ENCODE assay signal across 9 cellular contexts in the genomic region with DNA sequence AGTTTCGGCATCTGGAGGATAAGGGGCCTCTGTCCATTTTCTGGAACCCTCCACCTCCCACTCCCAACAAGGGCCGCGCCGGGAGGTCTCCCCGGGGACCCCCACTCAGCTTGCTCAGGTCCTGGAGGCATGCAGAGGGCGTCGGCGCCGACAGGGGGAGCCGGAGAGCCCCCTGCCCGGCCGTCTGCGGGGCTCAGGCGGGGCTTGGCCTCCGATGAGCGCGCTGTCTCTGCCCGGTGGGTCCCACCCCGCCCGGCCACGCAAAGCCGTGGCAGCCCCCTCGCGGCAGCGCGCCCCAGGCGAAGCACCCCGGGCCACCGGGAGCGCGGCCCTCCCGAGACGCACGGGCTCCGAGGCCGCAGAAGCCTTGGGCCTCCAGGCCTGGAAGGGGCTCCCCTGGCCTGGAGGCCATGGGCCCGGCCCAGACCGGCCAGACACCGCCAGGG.
DNase-seq lines count a peak whose midpoint lies in the region; ATAC-seq and TF ChIP-seq lines count a peak whose summit lies in the region.
"Had no signal": no experiment of that assay in that cellular context is flagged by ENCODE, and none has a peak within 500 bp of the region (broad histone marks: within the 10 kb centered on the region; RNA-seq: fewer than 3 reads in every experiment).

No MANE protein-coding gene starts in this region.

- H3K27me3 ChIP-seq in DND-41 (ENCODE audit: insufficient read depth, low read length, poor library complexity) (peaks cover 2% of the 10 kb centered on the region), HUES6 (ENCODE audit: control insufficient read depth, insufficient read depth, low read length) (peaks cover 77% of the 10 kb centered on the region)

- H3K27me3 Mint-ChIP-seq in endothelial cell (ENCODE audit: unreplicated experiment) = peaks cover 24% of the 10 kb centered on the region
- peaks cover 83% of the 10 kb centered on the region for H3K27me3 Mint-ChIP-seq in nephron progenitor cell (ENCODE audit: low read depth, poor library complexity)

- H4K20me1 ChIP-seq in DND-41 (ENCODE audit: insufficient read depth, low read length) = no peaks in the 10 kb centered on the region

- H3K27ac Mint-ChIP-seq in endothelial cell (ENCODE audit: unreplicated experiment) (no peak overlapping the region), nephron progenitor cell (no peak overlapping the region)
- H3K27ac Mint-ChIP-seq: dendritic cell treated with granulocyte-macrophage colony-stimulating factor and Interleukin-4, amounts not matched to agents 40 ng/mL and 50 ng/mL, for 4 days had no signal

- no peak overlapping the region for H3K27ac ChIP-seq in DND-41 (ENCODE audit: low read length)
- H3K27ac ChIP-seq in HUES6 (ENCODE audit: low read depth, low read length) = no peak overlapping the region

- H3K4me3 Mint-ChIP-seq in endothelial cell (ENCODE audit: unreplicated experiment) (no peak overlapping the region), nephron progenitor cell (no peak overlapping the region)
- H3K4me3 Mint-ChIP-seq: dendritic cell treated with granulocyte-macrophage colony-stimulating factor and Interleukin-4, amounts not matched to agents 40 ng/mL and 50 ng/mL, for 4 days had no signal

- DNase-seq in DND-41 (no peak), endothelial cell (ENCODE audit: low spot score) (peak; percentile 76), nephron progenitor cell (peak; percentile 77), T-helper 1 cell (no peak)
- no peak for DNase-seq in activated CD4-positive, alpha-beta T cell treated with anti-CD3 and anti-CD28 coated beads for 4 hours

- no peak overlapping the region for H3K4me2 ChIP-seq in DND-41 (ENCODE audit: insufficient read depth, low read length)

- peaks cover 27% of the 10 kb centered on the region for H3K4me1 Mint-ChIP-seq in endothelial cell (ENCODE audit: unreplicated experiment)
- peaks cover 36% of the 10 kb centered on the region for H3K4me1 Mint-ChIP-seq in nephron progenitor cell

- H3K9me3 ChIP-seq in DND-41 (ENCODE audit: insufficient read depth, low read length, severe bottlenecking) (no peaks in the 10 kb centered on the region), HUES6 (ENCODE audit: control insufficient read depth, insufficient read depth, low read depth, low read length) (no peaks in the 10 kb centered on the region)

- no peak overlapping the region for H3K4me3 ChIP-seq in DND-41 (ENCODE audit: low read depth in 1 of 2, low read length in 2 of 2)
- peak overlapping the region; percentile 55 for H3K4me3 ChIP-seq in HUES6 (ENCODE audit: low read depth, low read length)

- H3K9ac ChIP-seq in DND-41 (ENCODE audit: low read depth, low read length) (no peak overlapping the region), HUES6 (ENCODE audit: low read length) (no peak overlapping the region)

- ATAC-seq in DND-41 (ENCODE audit: insufficient read depth, low read depth) (no peak), GM18907 (IDR thresholded peaks at IDR 0.05; ENCODE audit: unreplicated experiment) (no peak), HG02973 (IDR thresholded peaks at IDR 0.05; ENCODE audit: unreplicated experiment) (no peak)

- H3K79me2 ChIP-seq in DND-41 (ENCODE audit: insufficient read depth, low read length) = no peaks in the 10 kb centered on the region

- H3K36me3 Mint-ChIP-seq in endothelial cell (ENCODE audit: low read depth, unreplicated experiment) (peaks cover 5% of the 10 kb centered on the region), nephron progenitor cell (ENCODE audit: low read depth) (no peaks in the 10 kb centered on the region)

- H3K36me3 ChIP-seq in DND-41 (ENCODE audit: insufficient read depth, low read length) (no peaks in the 10 kb centered on the region), HUES6 (ENCODE audit: control insufficient read depth, insufficient read depth, low read length) (no peaks in the 10 kb centered on the region)

- TF ChIP-seq CTCF in DND-41 (IDR thresholded peaks at IDR 0.05; ENCODE audit: borderline replicate concordance, extremely low read depth, low read length, poor library complexity, severe bottlenecking) (peak; percentile 8), endothelial cell (IDR thresholded peaks at IDR 0.05; ENCODE audit: unreplicated experiment) (peak; percentile 91), nephron progenitor cell (IDR thresholded peaks at IDR 0.05) (peak; percentile 89)

- no peak overlapping the region for H2AFZ ChIP-seq in DND-41 (ENCODE audit: low read depth, low read length)

- H3K9me3 Mint-ChIP-seq in endothelial cell (ENCODE audit: unreplicated experiment) = no peaks in the 10 kb centered on the region
- no peaks in the 10 kb centered on the region for H3K9me3 Mint-ChIP-seq in nephron progenitor cell
- H3K9me3 Mint-ChIP-seq: dendritic cell treated with granulocyte-macrophage colony-stimulating factor and Interleukin-4, amounts not matched to agents 40 ng/mL and 50 ng/mL, for 4 days had no signal

- H3K4me1 ChIP-seq in DND-41 (ENCODE audit: insufficient read depth, low read length) (no peaks in the 10 kb centered on the region), HUES6 (ENCODE audit: control insufficient read depth, insufficient read depth, low read length) (peaks cover 15% of the 10 kb centered on the region)

Comparison
In these comparisons a context has a peak if more than half of its experiments do, and no peak if none do; other contexts are left out.
1. DNase-seq: peak in endothelial cell (single experiment) and nephron progenitor cell (single experiment); none in DND-41 (single experiment), T-helper 1 cell (0 of 5) and activated CD4-positive, alpha-beta T cell treated with anti-CD3 and anti-CD28 coated beads for 4 hours (0 of 2).
2. CTCF ChIP-seq: peak in every context shown above with its lines; median percentile 91 in endothelial cell; 89 in nephron progenitor cell; 8 in DND-41.